ENCODE assay signal across 1 cellular context in genomic region chr4:26579169-26579568, GRCh38.
TF ChIP-seq lines count a peak whose summit lies in the region.

No MANE protein-coding gene starts in this region.

TF ChIP-seq in K562, 482 proteins besides CTCF, POLR2A, EP300 and RAD21 (continued from another document):
- TF ChIP-seq TSHZ1 (CRISPR knock-in tag; IDR thresholded peaks at IDR 0.05), result no peak
- TF ChIP-seq ZNF124 (CRISPR knock-in tag; IDR thresholded peaks at IDR 0.05), result no peak
- TF ChIP-seq RNF2 (IDR thresholded peaks at IDR 0.05), result no peak
- TF ChIP-seq NCOA6 (IDR thresholded peaks at IDR 0.05), result no peak
- TF ChIP-seq POLR2G (IDR thresholded peaks at IDR 0.05; ENCODE audit: low read depth, low read length), result no peak
- TF ChIP-seq, protein P1, sequence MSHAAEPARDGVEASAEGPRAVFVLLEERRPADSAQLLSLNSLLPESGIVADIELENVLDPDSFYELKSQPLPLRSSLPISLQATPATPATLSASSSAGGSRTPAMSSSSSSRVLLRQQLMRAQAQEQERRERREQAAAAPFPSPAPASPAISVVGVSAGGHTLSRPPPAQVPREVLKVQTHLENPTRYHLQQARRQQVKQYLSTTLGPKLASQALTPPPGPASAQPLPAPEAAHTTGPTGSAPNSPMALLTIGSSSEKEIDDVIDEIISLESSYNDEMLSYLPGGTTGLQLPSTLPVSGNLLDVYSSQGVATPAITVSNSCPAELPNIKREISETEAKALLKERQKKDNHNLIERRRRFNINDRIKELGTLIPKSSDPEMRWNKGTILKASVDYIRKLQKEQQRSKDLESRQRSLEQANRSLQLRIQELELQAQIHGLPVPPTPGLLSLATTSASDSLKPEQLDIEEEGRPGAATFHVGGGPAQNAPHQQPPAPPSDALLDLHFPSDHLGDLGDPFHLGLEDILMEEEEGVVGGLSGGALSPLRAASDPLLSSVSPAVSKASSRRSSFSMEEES (CRISPR knock-in tag; IDR thresholded peaks at IDR 0.05), result peak; percentile 85
- TF ChIP-seq, protein P2, sequence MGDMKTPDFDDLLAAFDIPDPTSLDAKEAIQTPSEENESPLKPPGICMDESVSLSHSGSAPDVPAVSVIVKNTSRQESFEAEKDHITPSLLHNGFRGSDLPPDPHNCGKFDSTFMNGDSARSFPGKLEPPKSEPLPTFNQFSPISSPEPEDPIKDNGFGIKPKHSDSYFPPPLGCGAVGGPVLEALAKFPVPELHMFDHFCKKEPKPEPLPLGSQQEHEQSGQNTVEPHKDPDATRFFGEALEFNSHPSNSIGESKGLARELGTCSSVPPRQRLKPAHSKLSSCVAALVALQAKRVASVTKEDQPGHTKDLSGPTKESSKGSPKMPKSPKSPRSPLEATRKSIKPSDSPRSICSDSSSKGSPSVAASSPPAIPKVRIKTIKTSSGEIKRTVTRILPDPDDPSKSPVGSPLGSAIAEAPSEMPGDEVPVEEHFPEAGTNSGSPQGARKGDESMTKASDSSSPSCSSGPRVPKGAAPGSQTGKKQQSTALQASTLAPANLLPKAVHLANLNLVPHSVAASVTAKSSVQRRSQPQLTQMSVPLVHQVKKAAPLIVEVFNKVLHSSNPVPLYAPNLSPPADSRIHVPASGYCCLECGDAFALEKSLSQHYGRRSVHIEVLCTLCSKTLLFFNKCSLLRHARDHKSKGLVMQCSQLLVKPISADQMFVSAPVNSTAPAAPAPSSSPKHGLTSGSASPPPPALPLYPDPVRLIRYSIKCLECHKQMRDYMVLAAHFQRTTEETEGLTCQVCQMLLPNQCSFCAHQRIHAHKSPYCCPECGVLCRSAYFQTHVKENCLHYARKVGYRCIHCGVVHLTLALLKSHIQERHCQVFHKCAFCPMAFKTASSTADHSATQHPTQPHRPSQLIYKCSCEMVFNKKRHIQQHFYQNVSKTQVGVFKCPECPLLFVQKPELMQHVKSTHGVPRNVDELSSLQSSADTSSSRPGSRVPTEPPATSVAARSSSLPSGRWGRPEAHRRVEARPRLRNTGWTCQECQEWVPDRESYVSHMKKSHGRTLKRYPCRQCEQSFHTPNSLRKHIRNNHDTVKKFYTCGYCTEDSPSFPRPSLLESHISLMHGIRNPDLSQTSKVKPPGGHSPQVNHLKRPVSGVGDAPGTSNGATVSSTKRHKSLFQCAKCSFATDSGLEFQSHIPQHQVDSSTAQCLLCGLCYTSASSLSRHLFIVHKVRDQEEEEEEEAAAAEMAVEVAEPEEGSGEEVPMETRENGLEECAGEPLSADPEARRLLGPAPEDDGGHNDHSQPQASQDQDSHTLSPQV (IDR thresholded peaks at IDR 0.05), result no peak
- TF ChIP-seq, protein P3, sequence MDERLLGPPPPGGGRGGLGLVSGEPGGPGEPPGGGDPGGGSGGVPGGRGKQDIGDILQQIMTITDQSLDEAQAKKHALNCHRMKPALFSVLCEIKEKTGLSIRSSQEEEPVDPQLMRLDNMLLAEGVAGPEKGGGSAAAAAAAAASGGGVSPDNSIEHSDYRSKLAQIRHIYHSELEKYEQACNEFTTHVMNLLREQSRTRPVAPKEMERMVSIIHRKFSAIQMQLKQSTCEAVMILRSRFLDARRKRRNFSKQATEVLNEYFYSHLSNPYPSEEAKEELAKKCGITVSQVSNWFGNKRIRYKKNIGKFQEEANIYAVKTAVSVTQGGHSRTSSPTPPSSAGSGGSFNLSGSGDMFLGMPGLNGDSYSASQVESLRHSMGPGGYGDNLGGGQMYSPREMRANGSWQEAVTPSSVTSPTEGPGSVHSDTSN (CRISPR knock-in tag; IDR thresholded peaks at IDR 0.05; ENCODE audit: low read depth), result no peak
- TF ChIP-seq, protein P3 (tag; conservative IDR thresholded peaks at IDR 0.05; ENCODE audit: low read depth), result peak; percentile 84
- TF ChIP-seq MEIS2 (IDR thresholded peaks at IDR 0.05; ENCODE audit: partially characterized antibody), result peak; percentile 90
- TF ChIP-seq MAFF (IDR thresholded peaks at IDR 0.05; ENCODE audit: low read length), result no peak
- no peak for TF ChIP-seq HDAC6 (IDR thresholded peaks at IDR 0.05; ENCODE audit: low read depth, low read length)
- no peak for TF ChIP-seq SP1 (CRISPR knock-in tag; IDR thresholded peaks at IDR 0.05)
